8 cellular contexts compared by ENCODE assay signal in the genomic region with DNA sequence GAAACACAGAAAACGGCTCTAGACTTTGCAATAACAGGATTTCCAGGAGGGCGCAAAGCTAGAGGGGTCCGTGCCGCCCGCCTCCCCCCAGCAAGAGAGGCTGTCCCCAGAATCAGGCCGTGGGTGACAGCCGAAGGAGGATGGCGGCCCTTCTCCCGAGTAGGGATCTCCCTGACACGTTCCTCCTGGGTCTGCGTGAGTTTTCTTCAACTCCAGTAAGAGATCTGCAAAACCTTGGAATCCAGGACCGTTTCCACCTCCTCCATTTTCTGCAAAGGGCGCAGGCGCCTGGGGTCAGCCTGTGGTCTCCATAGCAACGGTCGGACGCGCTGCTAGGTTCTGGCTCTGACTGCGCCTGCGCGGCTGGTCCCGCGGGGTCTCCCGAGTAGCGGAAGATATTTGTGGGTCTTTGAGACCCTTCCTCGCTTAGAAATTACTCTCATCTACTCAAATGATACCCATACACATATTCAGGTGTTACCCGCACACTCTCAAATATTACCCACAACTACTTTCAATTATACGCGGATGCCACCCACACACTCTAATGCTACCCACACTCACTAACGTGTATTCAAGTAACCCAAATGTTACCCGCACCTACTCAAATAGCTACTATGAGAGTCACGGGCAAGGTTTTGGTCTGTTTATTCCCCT. TPM values are rescaled to one million over a fixed set of nuclear protein-coding genes. Genes with fewer than 3 reads are reported as not detected.
DNase-seq lines count a peak whose midpoint lies in the region; ATAC-seq and TF ChIP-seq lines count a peak whose summit lies in the region.

No MANE protein-coding gene starts in this region.

- peaks cover 23% of the 10 kb centered on the region for H3K4me1 Mint-ChIP-seq in GM23338

- H3K4me3 Mint-ChIP-seq in GM23338 = peak overlapping the region; percentile 88

- H3K79me2 ChIP-seq in ACC112 (ENCODE audit: control insufficient read depth, insufficient read depth, low read length, unreplicated experiment) (no peaks in the 10 kb centered on the region), GM23338 (replicated peaks; ENCODE audit: insufficient read depth) (no peaks in the 10 kb centered on the region)

- no peaks in the 10 kb centered on the region for H3K36me3 Mint-ChIP-seq in GM23338 (ENCODE audit: low read depth)

- no peak overlapping the region for H3K27ac Mint-ChIP-seq in GM23338

- peak overlapping the region; percentile 71 for H3K4me3 ChIP-seq in ACC112 (ENCODE audit: low read depth, low read length)
- peak overlapping the region; percentile 77 for H3K4me3 ChIP-seq in GM23338
- peak overlapping the region; percentile 13 to 52 (median 28) for H3K4me3 ChIP-seq in Peyer's patch

- peak overlapping the region; percentile 90 for H3K4me2 ChIP-seq in GM23338

- no peaks in the 10 kb centered on the region for H3K9me3 ChIP-seq in Peyer's patch

- H2AFZ ChIP-seq in ACC112 (ENCODE audit: low read length, unreplicated experiment) = no peak overlapping the region
- H2AFZ ChIP-seq in GM23338 = peak overlapping the region; percentile 99

- TF ChIP-seq POLR2A in Peyer's patch (IDR thresholded peaks at IDR 0.05) = no peak

- H3K9me3 Mint-ChIP-seq in GM23338 = no peaks in the 10 kb centered on the region

- H3K9me2 ChIP-seq in GM23338 (ENCODE audit: insufficient read depth) = no peaks in the 10 kb centered on the region

- ATAC-seq in GM23338 = peak; percentile 81
- no peak for ATAC-seq in HG02678 (IDR thresholded peaks at IDR 0.05; ENCODE audit: unreplicated experiment)

- H3K4me1 ChIP-seq in ACC112 (ENCODE audit: control insufficient read depth, insufficient read depth, low read length, unreplicated experiment) = no peaks in the 10 kb centered on the region
- peaks cover 11% of the 10 kb centered on the region for H3K4me1 ChIP-seq in GM23338 (ENCODE audit: insufficient read depth)
- H3K4me1 ChIP-seq in Peyer's patch = peaks cover 0 to 9% (median 6%) of the 10 kb centered on the region in 4 donors

- H3K27ac ChIP-seq in ACC112 (ENCODE audit: low read depth, low read length) = no peak overlapping the region
- no peak overlapping the region for H3K27ac ChIP-seq in GM23338 (ENCODE audit: low read depth)
- H3K27ac ChIP-seq in Peyer's patch = peak overlapping the region in 1 of 4 donors; percentile 48

- 0 out of 2 replicates have a peak, but pooled peaks cover 4% of the 10 kb centered on the region for H3K27me3 ChIP-seq in ACC112 (ENCODE audit: insufficient read depth, low read length)
- H3K27me3 ChIP-seq in GM23338 (ENCODE audit: insufficient read depth) = no peaks in the 10 kb centered on the region
- H3K27me3 ChIP-seq in Peyer's patch = no peaks in the 10 kb centered on the region

- DNase-seq in GM23338 (ENCODE audit: low spot score) (peak; percentile 94), Peyer's patch (no peak), cerebellum (ENCODE audit: low spot score) (peak; percentile 90), kidney glomerular epithelial cell (lab: John Stamatoyannopoulos, UW) (peak; percentile 84), SW 1271 (lab: John Stamatoyannopoulos, UW) (no peak)
- DNase-seq in stimulated activated CD4-positive, alpha-beta T cell treated with anti-CD3 and anti-CD28 coated beads, Interleukin-2, amount 100 ng/mL, for 24 hours = peak; percentile 48 to 51

- TF ChIP-seq CTCF in GM23338 (conservative IDR thresholded peaks at IDR 0.05; ENCODE audit: low read depth in 2 of 2) (no peak), Peyer's patch (IDR thresholded peaks at IDR 0.05) (no peak)

- no peaks in the 10 kb centered on the region for H3F3A ChIP-seq in GM23338 (replicated peaks; ENCODE audit: low read depth)

- H4K20me1 ChIP-seq in GM23338 (replicated peaks; ENCODE audit: insufficient read depth) = no peaks in the 10 kb centered on the region

- H3K36me3 ChIP-seq in ACC112 (ENCODE audit: insufficient read depth, low read length) = no peaks in the 10 kb centered on the region
- no peaks in the 10 kb centered on the region for H3K36me3 ChIP-seq in GM23338 (ENCODE audit: insufficient read depth)
- no peaks in the 10 kb centered on the region for H3K36me3 ChIP-seq in Peyer's patch

- peaks cover 13% of the 10 kb centered on the region for H3K27me3 Mint-ChIP-seq in GM23338 (ENCODE audit: insufficient read depth, low read depth, poor library complexity)

TF ChIP-seq in GM23338, 12 proteins besides CTCF, POLR2A, EP300 and RAD21:
- TF ChIP-seq JUNB (IDR thresholded peaks at IDR 0.05; ENCODE audit: unreplicated experiment) (no peak), POLR2AphosphoS5 (IDR thresholded peaks at IDR 0.05; ENCODE audit: low read depth) (peak; percentile 38; the same call in 1 of the 2 replicates)

RNA-seq across cellular contexts. Expression of gene PNMA8C, which starts 2.1 kb away (rescaled TPM):
- total RNA-seq in GM23338 (2014; rRNA removed; shearing (Covaris generic)) = 2.3 and 2.6 TPM in 2 replicates
- polyA plus RNA-seq in GM23338 (2016; fragmentation: Nextera tagmentation; extraction: Ambion mirVana) = 0.44 and 0.59 TPM in 2 replicates
- total RNA-seq in Peyer's patch (not detected), cerebellum (8.9 TPM)

RNA-seq across cellular contexts. Expression of gene CCDC8, which starts 13.3 kb away (rescaled TPM):
- total RNA-seq in GM23338 (2014; rRNA removed; shearing (Covaris generic)) = 16.5 and 17.4 TPM in 2 replicates
- polyA plus RNA-seq in GM23338 (2016; fragmentation: Nextera tagmentation; extraction: Ambion mirVana) = 5.6 and 6.0 TPM in 2 replicates
- total RNA-seq in Peyer's patch (1 to 10 TPM in 1 of 4 donors, under 1 TPM in 3; 0.70 to 2.5 (median 0.90) TPM), cerebellum (7.7 TPM)

RNA-seq across cellular contexts. Expression of gene PNMA8A, which starts 44.7 kb away (rescaled TPM):
- total RNA-seq in GM23338 (2014; rRNA removed; shearing (Covaris generic)) = 17.8 and 19.6 TPM in 2 replicates
- polyA plus RNA-seq in GM23338 (2016; fragmentation: Nextera tagmentation; extraction: Ambion mirVana) = 21.7 and 28.0 TPM in 2 replicates
- total RNA-seq in Peyer's patch (under 1 TPM in 1 of 4 donors, not detected in 3; 0.28 TPM), cerebellum (41.1 TPM)

Comparison
In these comparisons a context has a peak if more than half of its experiments do, and no peak if none do; other contexts are left out.
1. DNase-seq: peak in GM23338 (single experiment), cerebellum (single experiment), kidney glomerular epithelial cell (single experiment) and stimulated activated CD4-positive, alpha-beta T cell treated with anti-CD3 and anti-CD28 coated beads, Interleukin-2, amount 100 ng/mL, for 24 hours (2 of 2); none in Peyer's patch (0 of 3) and SW 1271 (0 of 2).
2. RNA of gene PNMA8A, which starts 44.7 kb away (total RNA-seq): 41.1 TPM in cerebellum (single experiment) and 17.8 to 19.6 TPM in GM23338; 0.28 TPM in Peyer's patch; every median in the first group is over 10 times any median in the second.
3. Peak in every context shown above with its lines, with median percentiles within 50 percentile points of each other: H3K4me3 ChIP-seq.